ENCODE assay signal across 8 cellular contexts in genomic region chr7:90507692-90508091, GRCh38. TPM values are rescaled to one million over a fixed set of nuclear protein-coding genes. Genes with fewer than 3 reads are reported as not detected.
"Had no signal": no experiment of that assay in that cellular context is flagged by ENCODE, and none has a peak within 500 bp of the region (broad histone marks: within the 10 kb centered on the region; RNA-seq: fewer than 3 reads in every experiment).

No MANE protein-coding gene starts in this region.

- H3K4me3 Mint-ChIP-seq: IgD-negative memory B cell had no signal

- ATAC-seq: HepG2 had no signal

- H3K27ac ChIP-seq: HL-60 had no signal

- H3K4me1 Mint-ChIP-seq: IgD-negative memory B cell had no signal

- H3K27ac Mint-ChIP-seq: IgD-negative memory B cell had no signal

- FAIRE-seq: HepG2, HTR-8/SVneo had no signal

- DNase-seq: IMR-90, KBM-7 had no signal

- H3K9me3 Mint-ChIP-seq: IgD-negative memory B cell had no signal

RNA-seq across cellular contexts. Expression of gene PTTG1IP2, which starts 38.3 kb away (rescaled TPM):
- total RNA-seq: HepG2, HT-29, HT1080, IMR-90 had no signal
- polyA plus RNA-seq: HepG2, IgD-negative memory B cell, IMR-90 had no signal
